ENCODE assay signal across 8 cellular contexts in genomic region chr13:73943137-73943964, GRCh38.
DNase-seq lines count a peak whose midpoint lies in the region; ATAC-seq, FAIRE-seq and TF ChIP-seq lines count a peak whose summit lies in the region.

No MANE protein-coding gene starts in this region.

- H3K4me3 ChIP-seq in GM06990 (replicated peaks; ENCODE audit: low read depth, low read length) = no peak overlapping the region
- no peak overlapping the region for H3K4me3 ChIP-seq in GM12878

- TF ChIP-seq RAD21 in GM12878 (IDR thresholded peaks at IDR 0.05; ENCODE audit: insufficient read depth, low read depth, low read length) = no peak

- RAD21 ChIA-PET in GM12878 (lab: Charles Lee; ENCODE audit: unreplicated experiment) = no interaction called here

- H3K4me1 ChIP-seq in GM12878 (ENCODE audit: control insufficient read depth, insufficient read depth, low read length) = no peaks in the 10 kb centered on the region

- SMC1A ChIA-PET in GM12878 (lab: Charles Lee; ENCODE audit: uncharacterized antibody, unreplicated experiment) = interaction anchor here (0.8 to 1.8 kb wide), 2 partner anchors 26 to 27 kb away, joined by 3 to 4 read pairs; no protein-coding TSS in a partner anchor

- TF ChIP-seq CTCF in GM06990 (IDR thresholded peaks at IDR 0.05; ENCODE audit: insufficient read depth, low read length, poor library complexity, severe bottlenecking) (no peak), GM12878 (IDR thresholded peaks at IDR 0.05 in 2 of 3, conservative IDR thresholded peaks at IDR 0.05 in 1 of 3; ENCODE audit: control insufficient read depth in 2 of 3, extremely low read depth in 1 of 3, insufficient read depth in 1 of 3, low read depth in 3 of 3, low read length in 3 of 3) (no peak)

- H3K27ac ChIP-seq in GM12878 (ENCODE audit: control insufficient read depth, insufficient read depth) = no peak overlapping the region

- in situ Hi-C loops in GM12878 (cut with MboI) = no loop called here

- ATAC-seq in HG03103 (IDR thresholded peaks at IDR 0.05; ENCODE audit: low read depth, unreplicated experiment) (peak; percentile 71), GM12878 (peak; percentile 49)

- no peak overlapping the region for H3K4me2 ChIP-seq in GM12878 (ENCODE audit: control insufficient read depth, insufficient read depth)

- H3K36me3 ChIP-seq in GM06990 (ENCODE audit: control insufficient read depth, insufficient read depth, low read length) (no peaks in the 10 kb centered on the region; the same call in 1 of the 2 replicates), GM12878 (ENCODE audit: control insufficient read depth in 2 of 2, insufficient read depth in 2 of 2, low read length in 1 of 2) (no peaks in the 10 kb centered on the region; a peak in 1 of 4 replicates)

- POLR2A ChIA-PET in GM12878 (lab: Charles Lee) = no interaction called here

- intact Hi-C loops in GM12878 (cut with micrococcal nuclease; ENCODE audit: unreplicated experiment) = no loop called here

- no peak overlapping the region for H3K9ac ChIP-seq in GM12878 (ENCODE audit: control insufficient read depth, insufficient read depth, low read length)

- 26% methylated on average over 4 of the region's 4 CpGs for WGBS in GM12878 (ENCODE audit: insufficient coverage, insufficient replicate concordance, low lambda C conversion rate, missing lambda C conversion rate)

- no peaks in the 10 kb centered on the region for H4K20me1 ChIP-seq in GM12878 (ENCODE audit: control insufficient read depth, insufficient read depth)

- TF ChIP-seq EP300 in GM12878 (IDR thresholded peaks at IDR 0.05; ENCODE audit: borderline replicate concordance in 1 of 2, control insufficient read depth in 1 of 2, low read depth in 2 of 2, low read length in 2 of 2) = no peak

- no peak for TF ChIP-seq POLR2A in GM12878 (IDR thresholded peaks at IDR 0.05; ENCODE audit: low read depth, low read length)

- H3K27me3 ChIP-seq in GM06990 (replicated peaks; ENCODE audit: control insufficient read depth, insufficient read depth, low read length) (no peaks in the 10 kb centered on the region), GM12878 (replicated peaks in 1 of 2; ENCODE audit: control insufficient read depth in 2 of 2, insufficient read depth in 2 of 2, low read length in 1 of 2) (no peaks in the 10 kb centered on the region)

- CTCF ChIA-PET in GM12878 (lab: Yijun Ruan, JAX) = interaction anchor here (0.7 to 1.5 kb wide), 2 partner anchors 76 to 343 kb away, joined by 3 to 4 read pairs; no protein-coding TSS in a partner anchor

- no peaks in the 10 kb centered on the region; the same call in 1 of the 3 replicates for H3K9me3 ChIP-seq in GM12878 (replicated peaks; ENCODE audit: control insufficient read depth, insufficient read depth, low read length)

- no peak overlapping the region for H2AFZ ChIP-seq in GM12878 (ENCODE audit: control insufficient read depth, low read depth, low read length)

- TSS peak; percentile 36 for BruUV-seq in GM12878 (replicated peaks; lab: Mats Ljungman, UMichigan)

- H3K79me2 ChIP-seq in GM12878 (ENCODE audit: control insufficient read depth, insufficient read depth, low read length) = no peaks in the 10 kb centered on the region

- DNase-seq in GM06990 (ENCODE audit: extremely low read depth, insufficient read length) (peak; percentile 60), GM19240 (ENCODE audit: insufficient read length, low spot score) (peak; percentile 4), GM12878 (ENCODE audit: low read depth, low spot score) (no peak), SIG-M5 treated with dmso at 0.1 percent for 504 hours (lab: John Stamatoyannopoulos, UW; ENCODE audit: unreplicated experiment) (no peak), NCI-H128 (lab: John Stamatoyannopoulos, UW; ENCODE audit: unreplicated experiment) (no peak), H4 (ENCODE audit: low spot score) (no peak), SK-N-DZ (ENCODE audit: low spot score) (no peak)

- FAIRE-seq in GM12878 (lab: Jason Lieb, UNC) = no peak

TF ChIP-seq in GM12878, 131 proteins besides CTCF, POLR2A, EP300 and RAD21:
- no peak for TF ChIP-seq NFXL1 (IDR thresholded peaks at IDR 0.05; ENCODE audit: borderline replicate concordance)
- peak; percentile 18; the same call in 1 of the 2 replicates for TF ChIP-seq NFIC (IDR thresholded peaks at IDR 0.05; ENCODE audit: low read depth, low read length)
- 0 out of 2 replicates have a peak, but pooled peaks have one; percentile 38 for TF ChIP-seq ATF2 (IDR thresholded peaks at IDR 0.05; ENCODE audit: low read length)
- TF ChIP-seq JUNB (IDR thresholded peaks at IDR 0.05) = peak; percentile 38; the same call in 1 of the 2 replicates
- TF ChIP-seq, protein P1, sequence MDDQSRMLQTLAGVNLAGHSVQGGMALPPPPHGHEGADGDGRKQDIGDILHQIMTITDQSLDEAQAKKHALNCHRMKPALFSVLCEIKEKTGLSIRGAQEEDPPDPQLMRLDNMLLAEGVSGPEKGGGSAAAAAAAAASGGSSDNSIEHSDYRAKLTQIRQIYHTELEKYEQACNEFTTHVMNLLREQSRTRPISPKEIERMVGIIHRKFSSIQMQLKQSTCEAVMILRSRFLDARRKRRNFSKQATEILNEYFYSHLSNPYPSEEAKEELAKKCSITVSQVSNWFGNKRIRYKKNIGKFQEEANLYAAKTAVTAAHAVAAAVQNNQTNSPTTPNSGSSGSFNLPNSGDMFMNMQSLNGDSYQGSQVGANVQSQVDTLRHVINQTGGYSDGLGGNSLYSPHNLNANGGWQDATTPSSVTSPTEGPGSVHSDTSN (IDR thresholded peaks at IDR 0.05; ENCODE audit: insufficient replicate concordance, low read depth, low read length) = no peak
- peak; percentile 44; the same call in 1 of the 2 replicates for TF ChIP-seq CREB1 (IDR thresholded peaks at IDR 0.05; ENCODE audit: low read depth)

Comparison
In these comparisons a context has a peak if more than half of its experiments do, and no peak if none do; other contexts are left out.
1. DNase-seq: peak in GM06990 (single experiment) and GM19240 (single experiment); none in GM12878 (single experiment), SIG-M5 treated with dmso at 0.1 percent for 504 hours (single experiment), NCI-H128 (single experiment), H4 (single experiment) and SK-N-DZ (single experiment).